In genomic region chr17:31581022-31581483, GRCh38 we compare ENCODE assay signal across 8 cellular contexts.
A peak's percentile ranks its signal among the peaks of the same experiment; 100 is the strongest.
DNase-seq lines count a peak whose midpoint lies in the region; ATAC-seq and TF ChIP-seq lines count a peak whose summit lies in the region.

No MANE protein-coding gene starts in this region.

- peak overlapping the region; percentile 73 for H3K27ac Mint-ChIP-seq in stimulated activated memory B cell treated with anti-CD40 and anti-IgM and Interleukin-4, amounts not matched to agents 10 μg/mL and 1 μg/mL and 100 μg/mL, for 72 hours
- no peak overlapping the region for H3K27ac Mint-ChIP-seq in activated naive CD8-positive, alpha-beta T cell treated with anti-CD3 and anti-CD28 coated beads for 36 hours

- CTCF ChIA-PET in HCT116 (lab: Charles Lee): no interaction called here

- no peaks in the 10 kb centered on the region for H3K9me2 ChIP-seq in HCT116 (ENCODE audit: insufficient read depth)

- H3K4me3 Mint-ChIP-seq in stimulated activated memory B cell treated with anti-CD40 and anti-IgM and Interleukin-4, amounts not matched to agents 10 μg/mL and 1 μg/mL and 100 μg/mL, for 72 hours: no peak overlapping the region
- no peak overlapping the region for H3K4me3 Mint-ChIP-seq in activated naive CD8-positive, alpha-beta T cell treated with anti-CD3 and anti-CD28 coated beads for 36 hours

- H2AFZ ChIP-seq in HCT116 (ENCODE audit: low read depth, low read length, poor library complexity, severe bottlenecking): no peak overlapping the region

- H3K4me3 ChIP-seq in HCT116 (replicated peaks in 1 of 2; ENCODE audit: low read depth in 1 of 2, low read length in 2 of 2) (no peak overlapping the region), ascending aorta (peak overlapping the region in 1 of 2 donors; percentile 52), right cardiac atrium (ENCODE audit: low read length) (no peak overlapping the region)

- H3K27me3 ChIP-seq in HCT116 (ENCODE audit: insufficient read depth, low read length): no peaks in the 10 kb centered on the region
- H3K27me3 ChIP-seq in ascending aorta: no peaks in the 10 kb centered on the region
- no peaks in the 10 kb centered on the region for H3K27me3 ChIP-seq in right cardiac atrium (ENCODE audit: control insufficient read depth, insufficient read depth)

- ATAC-seq in HCT116: 0 out of 2 replicates have a peak, but pooled peaks have one; percentile 4
- peak; percentile 86 to 89 for ATAC-seq in right cardiac atrium
- ATAC-seq in stimulated activated memory B cell treated with anti-CD40 and anti-IgM and Interleukin-4, amounts not matched to agents 10 μg/mL and 1 μg/mL and 100 μg/mL, for 72 hours: peak; percentile 14
- no peak for ATAC-seq in HG02870 (IDR thresholded peaks at IDR 0.05; ENCODE audit: unreplicated experiment)

- H3K36me3 ChIP-seq in HCT116 (ENCODE audit: control insufficient read depth in 1 of 2, insufficient read depth in 2 of 2, low read length in 2 of 2) (no peaks in the 10 kb centered on the region), ascending aorta (peaks cover 5 to 8% of the 10 kb centered on the region in 2 donors)

- RAD21 ChIA-PET in HCT116 (lab: Charles Lee; ENCODE audit: low non-redundant PET in 1 of 2, low total read pairs in 2 of 2, uncharacterized antibody in 2 of 2, unreplicated experiment in 2 of 2): no interaction called here

- no peak overlapping the region for H3K9ac ChIP-seq in HCT116 (ENCODE audit: low read length)

- H3K79me2 ChIP-seq in HCT116 (ENCODE audit: insufficient read depth, low read length): no peaks in the 10 kb centered on the region

- H3K4me2 ChIP-seq in HCT116 (ENCODE audit: low read length): no peak overlapping the region

- H3K27ac ChIP-seq in HCT116 (ENCODE audit: low read depth, low read length) (peak overlapping the region; percentile 34; the same call in 1 of the 2 replicates), ascending aorta (peak overlapping the region; percentile 89), right cardiac atrium (ENCODE audit: low read length) (peak overlapping the region; percentile 48)

- BruUV-seq in HCT116 (replicated peaks; lab: Mats Ljungman, UMichigan): no TSS peak

- H3K4me1 ChIP-seq in HCT116 (ENCODE audit: control insufficient read depth in 1 of 2, insufficient read depth in 2 of 2, low read length in 2 of 2) (peaks cover 9 to 26% of the 10 kb centered on the region in 2 experiments), ascending aorta (peaks cover 22 to 48% of the 10 kb centered on the region in 2 donors), right cardiac atrium (ENCODE audit: control insufficient read depth, insufficient read depth, low read length) (peaks cover 16% of the 10 kb centered on the region)

- H3K36me3 Mint-ChIP-seq in stimulated activated memory B cell treated with anti-CD40 and anti-IgM and Interleukin-4, amounts not matched to agents 10 μg/mL and 1 μg/mL and 100 μg/mL, for 72 hours: no peaks in the 10 kb centered on the region
- H3K36me3 Mint-ChIP-seq in activated naive CD8-positive, alpha-beta T cell treated with anti-CD3 and anti-CD28 coated beads for 36 hours: no peaks in the 10 kb centered on the region

- no peaks in the 10 kb centered on the region for H4K20me1 ChIP-seq in HCT116 (ENCODE audit: insufficient read depth)

- TF ChIP-seq CTCF in HCT116 (IDR thresholded peaks at IDR 0.05 in 2 of 3, conservative IDR thresholded peaks at IDR 0.05 in 1 of 3; ENCODE audit: borderline replicate concordance in 1 of 3, insufficient read depth in 1 of 3, low read depth in 2 of 3, low read length in 2 of 3): no peak
- no peak for TF ChIP-seq CTCF in ascending aorta (IDR thresholded peaks at IDR 0.05)

- no peak for TF ChIP-seq RAD21 in HCT116 (IDR thresholded peaks at IDR 0.05; ENCODE audit: low read depth)

- intact Hi-C loops in HCT116 (cut with micrococcal nuclease): no loop called here
- intact Hi-C loops in ascending aorta (cut with DNase I): loop anchor here (2.0 to 5.0 kb wide), 3 partner anchors 16 to 116 kb away; no protein-coding TSS in a partner anchor
- intact Hi-C loops in right cardiac atrium (cut with DNase I): no loop called here

- H3K9me3 Mint-ChIP-seq in stimulated activated memory B cell treated with anti-CD40 and anti-IgM and Interleukin-4, amounts not matched to agents 10 μg/mL and 1 μg/mL and 100 μg/mL, for 72 hours: no peaks in the 10 kb centered on the region
- H3K9me3 Mint-ChIP-seq in activated naive CD8-positive, alpha-beta T cell treated with anti-CD3 and anti-CD28 coated beads for 36 hours: no peaks in the 10 kb centered on the region

- no peak for TF ChIP-seq POLR2A in HCT116 (IDR thresholded peaks at IDR 0.05; ENCODE audit: borderline replicate concordance, extremely low read depth, insufficient read depth, insufficient read length)

- H3K27me3 Mint-ChIP-seq in stimulated activated memory B cell treated with anti-CD40 and anti-IgM and Interleukin-4, amounts not matched to agents 10 μg/mL and 1 μg/mL and 100 μg/mL, for 72 hours: no peaks in the 10 kb centered on the region
- no peaks in the 10 kb centered on the region for H3K27me3 Mint-ChIP-seq in activated naive CD8-positive, alpha-beta T cell treated with anti-CD3 and anti-CD28 coated beads for 36 hours

- 10% methylated on average over 13 of the region's 13 CpGs for WGBS in right cardiac atrium

- DNase-seq in HCT116 (ENCODE audit: low read depth, low spot score): no peak
- DNase-seq in ascending aorta (ENCODE audit: low spot score in 2 of 2): peak in 1 of 2 donors; percentile 90
- DNase-seq in right cardiac atrium: peak; percentile 79 to 91 (median 90)
- no peak for DNase-seq in stimulated activated CD4-positive, alpha-beta T cell treated with anti-CD3 and anti-CD28 coated beads, Interleukin-12 subunit alpha, Interleukin-12 subunit beta, amount 100 ng/mL, for 4 hours
- no peak for DNase-seq in activated naive CD8-positive, alpha-beta T cell treated with anti-CD3 and anti-CD28 coated beads for 36 hours
- no peak for DNase-seq in activated effector memory CD4-positive, alpha-beta T cell treated with Interleukin-2 at 50 U/mL for 16 hours

- H3K9me3 ChIP-seq in HCT116 (ENCODE audit: control insufficient read depth in 1 of 2, insufficient read depth in 1 of 2, low read depth in 1 of 2, low read length in 2 of 2) (no peaks in the 10 kb centered on the region), ascending aorta (no peaks in the 10 kb centered on the region), right cardiac atrium (ENCODE audit: control insufficient read depth, low read length) (no peaks in the 10 kb centered on the region)

- POLR2A ChIA-PET in HCT116 (lab: Charles Lee): interaction anchor here (1.3 kb wide), 1 partner anchor 16 kb away, joined by 5 read pairs; no protein-coding TSS in a partner anchor

- peaks cover 38% of the 10 kb centered on the region for H3K4me1 Mint-ChIP-seq in stimulated activated memory B cell treated with anti-CD40 and anti-IgM and Interleukin-4, amounts not matched to agents 10 μg/mL and 1 μg/mL and 100 μg/mL, for 72 hours
- H3K4me1 Mint-ChIP-seq in activated naive CD8-positive, alpha-beta T cell treated with anti-CD3 and anti-CD28 coated beads for 36 hours: peaks cover 12% of the 10 kb centered on the region

TF ChIP-seq in HCT116, 20 proteins besides CTCF, POLR2A, EP300 and RAD21:
- TF ChIP-seq TCF7L2 (IDR thresholded peaks at IDR 0.05; ENCODE audit: borderline replicate concordance, extremely low read depth, insufficient read depth, insufficient read length) (no peak), SIN3A (IDR thresholded peaks at IDR 0.05; ENCODE audit: low read depth) (no peak), EZH2 (IDR thresholded peaks at IDR 0.05) (no peak), CBX3 (IDR thresholded peaks at IDR 0.05; ENCODE audit: low read depth) (no peak), SP1 (IDR thresholded peaks at IDR 0.05; ENCODE audit: low read depth) (no peak), ZBTB33 (IDR thresholded peaks at IDR 0.05; ENCODE audit: extremely low read depth, insufficient replicate concordance, low read length) (no peak), CEBPB (IDR thresholded peaks at IDR 0.05; ENCODE audit: low read depth) (no peak)

Comparison
In these comparisons a context has a peak if more than half of its experiments do, and no peak if none do; other contexts are left out.
1. DNase-seq: peak in right cardiac atrium (3 of 3); none in HCT116 (single experiment), stimulated activated CD4-positive, alpha-beta T cell treated with anti-CD3 and anti-CD28 coated beads, Interleukin-12 subunit alpha, Interleukin-12 subunit beta, amount 100 ng/mL, for 4 hours (single experiment), activated naive CD8-positive, alpha-beta T cell treated with anti-CD3 and anti-CD28 coated beads for 36 hours (single experiment) and activated effector memory CD4-positive, alpha-beta T cell treated with Interleukin-2 at 50 U/mL for 16 hours (single experiment).
2. H3K27ac ChIP-seq: peak in every context shown above with its lines; median percentile 89 in ascending aorta; 48 in right cardiac atrium; 34 in HCT116.